In genomic region chr11:76095891-76096290, GRCh38 we compare ENCODE assay signal across 1 cellular context.
TF ChIP-seq lines count a peak whose summit lies in the region.

No MANE protein-coding gene starts in this region.

TF ChIP-seq in SK-N-SH, 30 proteins besides CTCF, POLR2A, EP300 and RAD21:
- no peak for TF ChIP-seq PBX3 (IDR thresholded peaks at IDR 0.05)
- TF ChIP-seq YY1 (IDR thresholded peaks at IDR 0.05; ENCODE audit: low read depth): no peak
- no peak for TF ChIP-seq FOXJ3 (CRISPR knock-in tag; IDR thresholded peaks at IDR 0.05)
- no peak for TF ChIP-seq REST (IDR thresholded peaks at IDR 0.05; ENCODE audit: low read depth, low read length)
- TF ChIP-seq USF2 (IDR thresholded peaks at IDR 0.05; ENCODE audit: borderline replicate concordance, low read depth, low read length): no peak
- no peak for TF ChIP-seq RFX5 (IDR thresholded peaks at IDR 0.05; ENCODE audit: low read length)
- TF ChIP-seq MEF2A (IDR thresholded peaks at IDR 0.05; ENCODE audit: borderline replicate concordance, low read depth): no peak
- no peak for TF ChIP-seq ZBTB33 (IDR thresholded peaks at IDR 0.05; ENCODE audit: borderline replicate concordance, low read depth)
- TF ChIP-seq EZH2phosphoT487 (IDR thresholded peaks at IDR 0.05; ENCODE audit: borderline replicate concordance, low read depth): no peak
- TF ChIP-seq SMC3 (IDR thresholded peaks at IDR 0.05; ENCODE audit: low read depth, low read length): no peak
- TF ChIP-seq IRF3 (IDR thresholded peaks at IDR 0.05; ENCODE audit: low read depth, low read length): no peak
- TF ChIP-seq TEAD4 (IDR thresholded peaks at IDR 0.05; ENCODE audit: borderline replicate concordance, insufficient read depth): no peak
- no peak for TF ChIP-seq NRF1 (IDR thresholded peaks at IDR 0.05; ENCODE audit: low read depth, low read length)
- TF ChIP-seq GATA2 (CRISPR knock-in tag; IDR thresholded peaks at IDR 0.05): no peak
- no peak for TF ChIP-seq FOXM1 (IDR thresholded peaks at IDR 0.05; ENCODE audit: low read depth)
- no peak for TF ChIP-seq CHD2 (IDR thresholded peaks at IDR 0.05; ENCODE audit: low read length, partially characterized antibody)
- TF ChIP-seq SIN3A (IDR thresholded peaks at IDR 0.05; ENCODE audit: borderline replicate concordance, low read depth, low read length): no peak
- no peak for TF ChIP-seq MAX (IDR thresholded peaks at IDR 0.05; ENCODE audit: low read depth)
- TF ChIP-seq RCOR1 (IDR thresholded peaks at IDR 0.05; ENCODE audit: low read length): no peak
- no peak for TF ChIP-seq TAF1 (IDR thresholded peaks at IDR 0.05; ENCODE audit: borderline replicate concordance, low read depth, low read length)
TF ChIP-seq in SK-N-SH: peak in this region for 0.
